In the genomic region with DNA sequence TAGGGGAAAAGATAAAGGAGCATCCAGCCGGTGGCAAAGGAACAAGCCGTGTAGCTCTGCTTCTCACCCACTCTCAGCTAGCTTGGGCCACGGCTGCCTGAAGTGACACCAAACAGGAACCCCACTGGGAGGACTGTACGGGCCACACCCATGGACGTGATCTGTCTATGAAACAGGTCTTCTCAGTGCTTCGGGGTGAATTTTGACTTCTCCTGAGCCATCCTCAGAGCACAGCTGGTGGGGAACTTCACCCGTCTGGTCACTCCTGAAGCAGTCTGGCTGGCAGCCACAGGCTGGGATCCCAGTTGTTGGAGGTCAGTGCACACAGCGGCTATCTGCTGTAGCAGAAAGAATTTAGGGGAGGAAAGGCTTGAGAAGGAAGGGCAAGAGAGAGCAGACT, we compare ENCODE assay signal across 13 cellular contexts.
DNase-seq lines count a peak whose midpoint lies in the region; ATAC-seq, FAIRE-seq and TF ChIP-seq lines count a peak whose summit lies in the region.
"Had no signal": no experiment of that assay in that cellular context is flagged by ENCODE, and none has a peak within 500 bp of the region (broad histone marks: within the 10 kb centered on the region; RNA-seq: fewer than 3 reads in every experiment).

No MANE protein-coding gene starts in this region.

- H3F3A ChIP-seq in GM23338 (replicated peaks; ENCODE audit: low read depth) = no peaks in the 10 kb centered on the region

- no peaks in the 10 kb centered on the region for H3K27me3 ChIP-seq in CD4-positive, CD25-positive, alpha-beta regulatory T cell (ENCODE audit: control insufficient read depth, insufficient read depth, low read length)
- H3K27me3 ChIP-seq in GM23338 (ENCODE audit: insufficient read depth) (no peaks in the 10 kb centered on the region), endothelial cell of umbilical vein (ENCODE audit: control insufficient read depth in 2 of 2, insufficient read depth in 2 of 2, low read length in 2 of 2) (peaks cover 0 to 2% of the 10 kb centered on the region in 2 experiments), esophagus muscularis mucosa (no peaks in the 10 kb centered on the region)

- H3K36me3 ChIP-seq in CD4-positive, CD25-positive, alpha-beta regulatory T cell (ENCODE audit: control insufficient read depth, insufficient read depth, low read length) = peaks cover 30% of the 10 kb centered on the region
- no peaks in the 10 kb centered on the region for H3K36me3 ChIP-seq in GM23338 (ENCODE audit: insufficient read depth)
- H3K36me3 ChIP-seq in endothelial cell of umbilical vein (ENCODE audit: control insufficient read depth in 2 of 2, extremely low read depth in 1 of 2, insufficient read depth in 2 of 2, low read length in 2 of 2) = no peaks in the 10 kb centered on the region
- peaks cover 0 to 17% (median 14%) of the 10 kb centered on the region in 4 donors for H3K36me3 ChIP-seq in esophagus muscularis mucosa
- no peaks in the 10 kb centered on the region for H3K36me3 ChIP-seq in mucosa of descending colon (ENCODE audit: low read depth)

- H3K4me1 Mint-ChIP-seq in CD4-positive, CD25-positive, alpha-beta regulatory T cell = peaks cover 24 to 66% (median 38%) of the 10 kb centered on the region in 4 donors
- peaks cover 33% of the 10 kb centered on the region for H3K4me1 Mint-ChIP-seq in GM23338
- H3K4me1 Mint-ChIP-seq in nephron progenitor cell = peaks cover 28% of the 10 kb centered on the region

- peak overlapping the region; percentile 63 to 92 (median 92) for H3K27ac Mint-ChIP-seq in CD4-positive, CD25-positive, alpha-beta regulatory T cell
- no peak overlapping the region for H3K27ac Mint-ChIP-seq in GM23338
- peak overlapping the region; percentile 26 for H3K27ac Mint-ChIP-seq in nephron progenitor cell
- H3K27ac Mint-ChIP-seq: WTC11 had no signal

- peaks cover 27% of the 10 kb centered on the region for H3K4me1 ChIP-seq in CD4-positive, CD25-positive, alpha-beta regulatory T cell (ENCODE audit: control insufficient read depth, insufficient read depth, low read length, poor library complexity, severe bottlenecking)
- H3K4me1 ChIP-seq in GM23338 (ENCODE audit: insufficient read depth) (peaks cover 19% of the 10 kb centered on the region), endothelial cell of umbilical vein (ENCODE audit: control insufficient read depth, extremely low read depth, insufficient read depth, low read length) (peaks cover 23% of the 10 kb centered on the region), esophagus muscularis mucosa (peaks cover 19 to 32% (median 28%) of the 10 kb centered on the region in 4 donors), mucosa of descending colon (ENCODE audit: low read depth) (no peaks in the 10 kb centered on the region)

- BruUV-seq in endothelial cell of umbilical vein (replicated peaks; lab: Mats Ljungman, UMichigan) = no TSS peak

- H3K9me3 ChIP-seq in CD4-positive, CD25-positive, alpha-beta regulatory T cell (ENCODE audit: control insufficient read depth in 2 of 2, low read length in 2 of 2) = no peaks in the 10 kb centered on the region
- H3K9me3 ChIP-seq in endothelial cell of umbilical vein (replicated peaks; ENCODE audit: control insufficient read depth, insufficient read depth, low read length) = no peaks in the 10 kb centered on the region
- no peaks in the 10 kb centered on the region for H3K9me3 ChIP-seq in esophagus muscularis mucosa
- no peaks in the 10 kb centered on the region for H3K9me3 ChIP-seq in mucosa of descending colon

- peaks cover 37% of the 10 kb centered on the region for H3K36me3 Mint-ChIP-seq in CD4-positive, CD25-positive, alpha-beta regulatory T cell
- H3K36me3 Mint-ChIP-seq in GM23338 (ENCODE audit: low read depth) (peaks cover 19% of the 10 kb centered on the region), nephron progenitor cell (ENCODE audit: low read depth) (peaks cover 13% of the 10 kb centered on the region)

- WGBS in esophagus muscularis mucosa = 80% methylated on average over 8 of the region's 8 CpGs

- H3K9ac ChIP-seq in endothelial cell of umbilical vein (replicated peaks; ENCODE audit: extremely low read depth, insufficient read depth, low read length) = no peak overlapping the region

- no peaks in the 10 kb centered on the region for H3K9me1 ChIP-seq in endothelial cell of umbilical vein (replicated peaks; ENCODE audit: control insufficient read depth, extremely low read depth, insufficient read depth, low read length)

- intact Hi-C loops in endothelial cell of umbilical vein (cut with micrococcal nuclease) (loop anchor here (1.0 kb wide), 1 partner anchor 12 kb away; no protein-coding TSS in a partner anchor), esophagus muscularis mucosa (cut with DNase I) (no loop called here), mucosa of descending colon (cut with DNase I, micrococcal nuclease) (no loop called here)

- peak; percentile 36 to 39 for ATAC-seq in CD4-positive, CD25-positive, alpha-beta regulatory T cell (ENCODE audit: low read depth in 2 of 2)
- ATAC-seq in GM23338 (no peak), GM19351 (IDR thresholded peaks at IDR 0.05; ENCODE audit: unreplicated experiment) (no peak), mucosa of descending colon (no peak)
- ATAC-seq: WTC11 had no signal

- H3K79me2 ChIP-seq in GM23338 (replicated peaks; ENCODE audit: insufficient read depth) (no peaks in the 10 kb centered on the region), endothelial cell of umbilical vein (ENCODE audit: control insufficient read depth, insufficient read depth, low read length) (no peaks in the 10 kb centered on the region)

- H3K9me3 Mint-ChIP-seq in CD4-positive, CD25-positive, alpha-beta regulatory T cell = peaks cover 0 to 5% (median 0%) of the 10 kb centered on the region in 7 donors
- H3K9me3 Mint-ChIP-seq in GM23338 = peaks cover 23% of the 10 kb centered on the region
- peaks cover 24% of the 10 kb centered on the region for H3K9me3 Mint-ChIP-seq in nephron progenitor cell

- TF ChIP-seq EP300 in esophagus muscularis mucosa (IDR thresholded peaks at IDR 0.05) = no peak

- H3K27ac ChIP-seq in CD4-positive, CD25-positive, alpha-beta regulatory T cell (ENCODE audit: insufficient read depth, low read length, poor library complexity, severe bottlenecking) = no peak overlapping the region
- H3K27ac ChIP-seq in GM23338 (ENCODE audit: low read depth) = no peak overlapping the region
- no peak overlapping the region for H3K27ac ChIP-seq in endothelial cell of umbilical vein (ENCODE audit: insufficient read depth, low read depth, low read length)
- no peak overlapping the region for H3K27ac ChIP-seq in esophagus muscularis mucosa (replicated peaks in 1 of 4)

- H3K4me2 ChIP-seq in GM23338 = no peak overlapping the region
- no peak overlapping the region for H3K4me2 ChIP-seq in endothelial cell of umbilical vein (ENCODE audit: insufficient read depth, low read length)

- peak overlapping the region; percentile 17 to 81 (median 78) for H3K4me3 Mint-ChIP-seq in CD4-positive, CD25-positive, alpha-beta regulatory T cell
- no peak overlapping the region for H3K4me3 Mint-ChIP-seq in GM23338
- H3K4me3 Mint-ChIP-seq in nephron progenitor cell = no peak overlapping the region
- H3K4me3 Mint-ChIP-seq: CD14-positive monocyte, WTC11 had no signal

- POLR2A ChIA-PET in endothelial cell of umbilical vein (lab: Charles Lee) = interaction anchor here (0.5 kb wide), 1 partner anchor 28 kb away, joined by 8 read pairs; no protein-coding TSS in a partner anchor

- TF ChIP-seq CTCF in GM23338 (conservative IDR thresholded peaks at IDR 0.05; ENCODE audit: low read depth in 2 of 2) = no peak
- no peak for TF ChIP-seq CTCF in endothelial cell of umbilical vein (IDR thresholded peaks at IDR 0.05; ENCODE audit: extremely low read depth in 1 of 2, insufficient read depth in 1 of 2, low read depth in 1 of 2, low read length in 2 of 2)
- TF ChIP-seq CTCF in nephron progenitor cell (IDR thresholded peaks at IDR 0.05) = no peak
- TF ChIP-seq CTCF in esophagus muscularis mucosa (IDR thresholded peaks at IDR 0.05) = no peak
- no peak for TF ChIP-seq CTCF in mucosa of descending colon (IDR thresholded peaks at IDR 0.05)

- peak overlapping the region; percentile 58 for H3K4me3 ChIP-seq in CD4-positive, CD25-positive, alpha-beta regulatory T cell (ENCODE audit: low read depth, low read length)
- H3K4me3 ChIP-seq in GM23338 (no peak overlapping the region), endothelial cell of umbilical vein (replicated peaks in 1 of 3; ENCODE audit: insufficient read depth in 1 of 3, low read depth in 1 of 3, low read length in 3 of 3) (no peak overlapping the region), esophagus muscularis mucosa (no peak overlapping the region), mucosa of descending colon (no peak overlapping the region)

- no peaks in the 10 kb centered on the region for H3K9me2 ChIP-seq in GM23338 (ENCODE audit: insufficient read depth)

- dilution Hi-C loops in endothelial cell of umbilical vein (cut with MboI; ENCODE audit: extremely low pct_ligation_motif_present, low sequenced_read_pairs) = no loop called here

- CTCF ChIA-PET in endothelial cell of umbilical vein (lab: Charles Lee) = interaction anchor here (1.0 to 3.0 kb wide), 6 partner anchors 10 to 287 kb away, joined by 3 to 18 read pairs (median 6); no protein-coding TSS in a partner anchor

- H2AFZ ChIP-seq in GM23338 = peak overlapping the region; percentile 18; the same call in 1 of the 2 replicates
- H2AFZ ChIP-seq in endothelial cell of umbilical vein (ENCODE audit: low read depth, low read length) = no peak overlapping the region

- peak in 1 of 3 donors; percentile 65 for DNase-seq in CD4-positive, CD25-positive, alpha-beta regulatory T cell
- no peak for DNase-seq in GM23338 (ENCODE audit: low spot score)
- DNase-seq in endothelial cell of umbilical vein (ENCODE audit: low read depth, low spot score) = peak; percentile 36
- no peak for DNase-seq in nephron progenitor cell
- no peak for DNase-seq in frontal cortex (ENCODE audit: low spot score in 2 of 2)
- DNase-seq in esophagus muscularis mucosa (ENCODE audit: extremely low spot score) = no peak
- no peak for DNase-seq in mucosa of descending colon
- DNase-seq: midbrain, MM.1S, NCI-H524 had no signal

- no peak for TF ChIP-seq POLR2A in endothelial cell of umbilical vein (IDR thresholded peaks at IDR 0.05; ENCODE audit: low read depth, low read length)
- no peak for TF ChIP-seq POLR2A in esophagus muscularis mucosa (IDR thresholded peaks at IDR 0.05; ENCODE audit: low read depth)

- H4K20me1 ChIP-seq in GM23338 (replicated peaks; ENCODE audit: insufficient read depth) (no peaks in the 10 kb centered on the region), endothelial cell of umbilical vein (replicated peaks; ENCODE audit: control insufficient read depth, extremely low read depth, insufficient read depth, low read length) (no peaks in the 10 kb centered on the region)

- FAIRE-seq in endothelial cell of umbilical vein (lab: Jason Lieb, UNC) = no peak
- FAIRE-seq in frontal cortex (lab: Jason Lieb, UNC) = no peak

- H3K27me3 Mint-ChIP-seq in CD4-positive, CD25-positive, alpha-beta regulatory T cell = no peaks in the 10 kb centered on the region
- H3K27me3 Mint-ChIP-seq in GM23338 (ENCODE audit: insufficient read depth, low read depth, poor library complexity) (peaks cover 29% of the 10 kb centered on the region), nephron progenitor cell (ENCODE audit: low read depth, poor library complexity) (peaks cover 31% of the 10 kb centered on the region)

TF ChIP-seq in GM23338, 12 proteins besides CTCF, POLR2A, EP300 and RAD21 (continues in another document):
- no peak for TF ChIP-seq ZNF114 (CRISPR knock-in tag; IDR thresholded peaks at IDR 0.05)

Comparison
In these comparisons a context has a peak if more than half of its experiments do, and no peak if none do; other contexts are left out.
1. ATAC-seq: peak in CD4-positive, CD25-positive, alpha-beta regulatory T cell (2 of 2); none in GM23338 (single experiment), GM19351 (single experiment) and mucosa of descending colon (single experiment).
2. H3K4me3 Mint-ChIP-seq: peak in CD4-positive, CD25-positive, alpha-beta regulatory T cell (4 of 4); none in GM23338 (single experiment) and nephron progenitor cell (single experiment).